Comparison of ENCODE assay signal across 9 cellular contexts in genomic region chr2:161090401-161090800, GRCh38.
DNase-seq lines count a peak whose midpoint lies in the region; ATAC-seq and TF ChIP-seq lines count a peak whose summit lies in the region.
"Had no signal": no experiment of that assay in that cellular context is flagged by ENCODE, and none has a peak within 500 bp of the region (broad histone marks: within the 10 kb centered on the region; RNA-seq: fewer than 3 reads in every experiment).

No MANE protein-coding gene starts in this region.

- no peaks in the 10 kb centered on the region for H3K4me1 ChIP-seq in osteoblast (ENCODE audit: insufficient read depth, low read length)

- peak; percentile 29 to 40 for DNase-seq in activated CD4-positive, alpha-beta T cell treated with anti-CD3 and anti-CD28 coated beads, Interleukin-2, amount 50 U/mL, for 48 hours
- DNase-seq in pulmonary artery endothelial cell (ENCODE audit: low read depth, low spot score) (peak; percentile 85), sciatic nerve (ENCODE audit: low spot score) (no peak), NCI-H2196 (lab: John Stamatoyannopoulos, UW; ENCODE audit: unreplicated experiment) (no peak), osteoblast (ENCODE audit: insufficient read length, low spot score, missing footprints) (no peak)

- H3K79me2 ChIP-seq in osteoblast (ENCODE audit: insufficient read depth, low read length), result no peaks in the 10 kb centered on the region

- no peak overlapping the region for H3K27ac ChIP-seq in osteoblast (ENCODE audit: low read depth, low read length)

- no peaks in the 10 kb centered on the region for H3K36me3 ChIP-seq in osteoblast (ENCODE audit: insufficient read depth, low read length)

- no peak overlapping the region for H3K4me2 ChIP-seq in osteoblast (ENCODE audit: insufficient read depth, low read length)

- H3K27me3 ChIP-seq in osteoblast (ENCODE audit: insufficient read depth, low read length), result no peaks in the 10 kb centered on the region

- ATAC-seq in GM18909 (IDR thresholded peaks at IDR 0.05; ENCODE audit: poor library complexity, unreplicated experiment), result peak; percentile 66
- peak; percentile 40 for ATAC-seq in HG03066 (IDR thresholded peaks at IDR 0.05; ENCODE audit: low read depth, unreplicated experiment)
- ATAC-seq in sciatic nerve, result no peak
- ATAC-seq in HG02870 (IDR thresholded peaks at IDR 0.05; ENCODE audit: unreplicated experiment), result no peak
- ATAC-seq: HCT116 had no signal

- intact Hi-C loops in sciatic nerve (cut with DNase I), result no loop called here

- H4K20me1 ChIP-seq in osteoblast (ENCODE audit: insufficient read depth, low read length), result no peaks in the 10 kb centered on the region

- H3K9me3 ChIP-seq in osteoblast (ENCODE audit: low read depth, low read length), result no peaks in the 10 kb centered on the region

- no peak for TF ChIP-seq CTCF in osteoblast (IDR thresholded peaks at IDR 0.05; ENCODE audit: extremely low read depth, low read depth, low read length)

- no peak overlapping the region for H2AFZ ChIP-seq in osteoblast (ENCODE audit: low read length)

- no peak overlapping the region for H3K4me3 ChIP-seq in osteoblast (ENCODE audit: insufficient read depth, low read length)

Comparison
In these comparisons a context has a peak if more than half of its experiments do, and no peak if none do; other contexts are left out.
1. ATAC-seq: peak in GM18909 (single experiment) and HG03066 (single experiment); none in sciatic nerve (single experiment) and HG02870 (single experiment).
2. DNase-seq: peak in activated CD4-positive, alpha-beta T cell treated with anti-CD3 and anti-CD28 coated beads, Interleukin-2, amount 50 U/mL, for 48 hours (2 of 2) and pulmonary artery endothelial cell (single experiment); none in sciatic nerve (single experiment), NCI-H2196 (single experiment) and osteoblast (single experiment).